In genomic region chr2:112065966-112066365, GRCh38 we compare ENCODE assay signal across 13 cellular contexts. TPM values are rescaled to one million over a fixed set of nuclear protein-coding genes. Genes with fewer than 3 reads are reported as not detected.
A peak's percentile ranks its signal among the peaks of the same experiment; 100 is the strongest.
DNase-seq lines count a peak whose midpoint lies in the region; ATAC-seq, FAIRE-seq and TF ChIP-seq lines count a peak whose summit lies in the region.
"Had no signal": no experiment of that assay in that cellular context is flagged by ENCODE, and none has a peak within 500 bp of the region (broad histone marks: within the 10 kb centered on the region; RNA-seq: fewer than 3 reads in every experiment).

No MANE protein-coding gene starts in this region.

- peak; percentile 90 for FAIRE-seq in keratinocyte (lab: Jason Lieb, UNC)

- no peak overlapping the region for H3K4me3 ChIP-seq in keratinocyte (ENCODE audit: control insufficient read depth in 2 of 3, extremely low read depth in 1 of 3, insufficient read depth in 2 of 3, low read depth in 1 of 3, low read length in 3 of 3)
- H3K4me3 ChIP-seq: uterus had no signal

- H3K9me3 Mint-ChIP-seq in activated naive CD8-positive, alpha-beta T cell treated with anti-CD3 and anti-CD28 coated beads for 36 hours = peaks cover 23% of the 10 kb centered on the region

- peaks cover 10% of the 10 kb centered on the region for H3K4me1 ChIP-seq in keratinocyte (ENCODE audit: control insufficient read depth, extremely low read depth, insufficient read depth, low read length)
- H3K4me1 ChIP-seq: uterus had no signal

- H3K27ac ChIP-seq in keratinocyte (ENCODE audit: control insufficient read depth, insufficient read depth, low read length) = no peak overlapping the region
- H3K27ac ChIP-seq: uterus had no signal

- no peak overlapping the region for H3K9ac ChIP-seq in keratinocyte (ENCODE audit: control insufficient read depth, extremely low read depth, insufficient read depth, low read length)

- H2AFZ ChIP-seq in keratinocyte (ENCODE audit: control insufficient read depth, low read length) = no peak overlapping the region

- no peaks in the 10 kb centered on the region for H3K9me3 ChIP-seq in keratinocyte (ENCODE audit: control insufficient read depth, low read depth, low read length)
- H3K9me3 ChIP-seq: uterus had no signal

- H3K4me3 Mint-ChIP-seq in activated naive CD8-positive, alpha-beta T cell treated with anti-CD3 and anti-CD28 coated beads for 36 hours = no peak overlapping the region
- H3K4me3 Mint-ChIP-seq: nephron, WTC11 had no signal

- dilution Hi-C loops in keratinocyte (cut with MboI; ENCODE audit: extremely low pct_ligation_motif_present, low sequenced_read_pairs) = no loop called here

- H4K20me1 ChIP-seq in keratinocyte (ENCODE audit: control insufficient read depth, extremely low read depth, insufficient read depth, low read length) = no peaks in the 10 kb centered on the region

- H3K27me3 Mint-ChIP-seq in activated naive CD8-positive, alpha-beta T cell treated with anti-CD3 and anti-CD28 coated beads for 36 hours = no peaks in the 10 kb centered on the region

- H3K27ac Mint-ChIP-seq in activated naive CD8-positive, alpha-beta T cell treated with anti-CD3 and anti-CD28 coated beads for 36 hours = peak overlapping the region; percentile 68
- H3K27ac Mint-ChIP-seq: nephron, WTC11 had no signal

- H3K9me1 ChIP-seq in keratinocyte (ENCODE audit: control insufficient read depth, extremely low read depth, insufficient read depth, low read length) = no peaks in the 10 kb centered on the region

- no peaks in the 10 kb centered on the region for H3K27me3 ChIP-seq in keratinocyte (ENCODE audit: control insufficient read depth, extremely low read depth, insufficient read depth, low read length)
- H3K27me3 ChIP-seq: uterus had no signal

- no peak overlapping the region for H3K4me2 ChIP-seq in keratinocyte (ENCODE audit: control insufficient read depth, extremely low read depth, insufficient read depth, low read depth, low read length)

- peaks cover 45% of the 10 kb centered on the region for H3K4me1 Mint-ChIP-seq in activated naive CD8-positive, alpha-beta T cell treated with anti-CD3 and anti-CD28 coated beads for 36 hours
- H3K4me1 Mint-ChIP-seq: nephron had no signal

- H3K36me3 ChIP-seq in keratinocyte (ENCODE audit: control insufficient read depth in 2 of 2, extremely low read depth in 1 of 2, insufficient read depth in 2 of 2, low read length in 2 of 2) = peaks cover 9 to 16% of the 10 kb centered on the region in 2 experiments
- H3K36me3 ChIP-seq: uterus had no signal

- DNase-seq in EH (ENCODE audit: low read depth) = peak; percentile 89
- DNase-seq in activated naive CD8-positive, alpha-beta T cell treated with anti-CD3 and anti-CD28 coated beads for 36 hours = no peak
- no peak for DNase-seq in keratinocyte (ENCODE audit: low read depth, low spot score)
- no peak for DNase-seq in activated effector memory CD4-positive, alpha-beta T cell treated with anti-CD3 and anti-CD28 coated beads, Interleukin-2, amount 50 U/mL, for 16 hours
- DNase-seq: aorta, DND-41, uterus had no signal

- H3K79me2 ChIP-seq in keratinocyte (ENCODE audit: control insufficient read depth, insufficient read depth, low read length) = peaks cover 22% of the 10 kb centered on the region

- no peak for TF ChIP-seq CTCF in keratinocyte (optimal IDR thresholded peaks at IDR 0.05 in 1 of 3, IDR thresholded peaks at IDR 0.05 in 1 of 3, conservative IDR thresholded peaks at IDR 0.05 in 1 of 3; ENCODE audit: extremely low read depth in 1 of 3, insufficient read depth in 2 of 3, low read length in 3 of 3)

- peak; percentile 48 for ATAC-seq in HG02678 (IDR thresholded peaks at IDR 0.05; ENCODE audit: unreplicated experiment)
- ATAC-seq in GM19395 (IDR thresholded peaks at IDR 0.05; ENCODE audit: unreplicated experiment) = no peak
- ATAC-seq in HG02588 (IDR thresholded peaks at IDR 0.05; ENCODE audit: unreplicated experiment) = no peak
- no peak for ATAC-seq in HG02970 (IDR thresholded peaks at IDR 0.05; ENCODE audit: low FRiP score, unreplicated experiment)
- ATAC-seq: WTC11 had no signal

- peaks cover 86% of the 10 kb centered on the region for H3K36me3 Mint-ChIP-seq in activated naive CD8-positive, alpha-beta T cell treated with anti-CD3 and anti-CD28 coated beads for 36 hours

RNA-seq across cellular contexts. Expression of gene TMEM87B, which starts 10.9 kb away (rescaled TPM):
- 10 to 100 TPM; 13.3 to 16.9 TPM for total RNA-seq in activated naive CD8-positive, alpha-beta T cell treated with anti-CD3 and anti-CD28 coated beads for 36 hours
- polyA plus RNA-seq in keratinocyte = 19.5 to 37.3 TPM (median 21.0 TPM) in 3 replicates
- 23.8 TPM for polyA plus RNA-seq in keratinocyte (2011; ENCODE audit: low read depth)
- 7.4 and 16.7 TPM in 2 replicates for polyA plus RNA-seq in keratinocyte (2011; cell fraction: cytosol; rRNA removed)
- polyA plus RNA-seq in keratinocyte (2011; cell fraction: nucleus; rRNA removed) = 41.9 and 62.0 TPM in 2 replicates
- 21.2 and 23.3 TPM in 2 replicates for polyA plus RNA-seq in keratinocyte (2012; ENCODE audit: low replicate concordance)
- polyA minus RNA-seq in keratinocyte = 10.6 to 23.5 TPM (median 13.7 TPM) in 3 replicates
- 21.3 TPM for polyA minus RNA-seq in keratinocyte (2011; cell fraction: cytosol; rRNA and poly(A)+ RNA removed)
- 57.7 and 90.8 TPM in 2 replicates for polyA minus RNA-seq in keratinocyte (2011; cell fraction: nucleus; rRNA and poly(A)+ RNA removed)
